ENCODE assay signal across 11 cellular contexts in the genomic region with DNA sequence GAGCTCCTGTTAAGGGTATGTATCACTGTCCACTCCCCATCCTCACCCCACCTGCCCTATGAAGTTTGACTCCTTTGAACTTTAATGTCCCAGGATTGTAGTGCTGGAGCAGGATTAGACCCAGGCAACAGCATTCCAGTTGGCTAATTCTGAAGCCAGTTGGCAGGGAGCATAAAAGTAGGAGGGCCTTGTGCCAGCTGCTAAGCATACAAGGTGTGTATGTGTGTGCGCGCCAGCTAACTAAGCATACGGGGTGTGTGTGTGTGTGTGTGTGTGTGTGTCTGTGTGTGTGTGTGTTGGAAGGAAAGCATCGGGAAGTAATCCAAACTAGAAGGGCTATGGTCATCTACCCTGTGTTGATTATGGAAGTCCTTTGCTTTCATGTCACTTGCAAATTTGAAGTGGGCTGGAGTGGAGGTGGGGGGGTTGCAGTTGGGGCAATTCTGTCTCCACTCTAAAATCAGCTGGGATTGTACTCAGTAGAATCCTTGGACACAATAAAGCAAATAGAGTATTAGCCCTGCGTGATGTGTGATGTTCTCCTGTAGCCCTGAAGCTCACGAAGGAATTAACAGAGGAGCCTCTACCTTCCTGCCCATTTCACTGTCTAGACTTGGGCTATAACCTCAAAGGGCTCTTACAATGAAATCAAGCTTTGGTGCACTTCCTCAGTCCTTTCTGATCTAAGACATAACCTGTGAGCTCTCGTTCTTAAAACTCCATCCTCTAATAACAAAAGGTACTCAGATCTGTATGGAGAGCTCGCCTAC. TPM values are rescaled to one million over a fixed set of nuclear protein-coding genes. Genes with fewer than 3 reads are reported as not detected.
DNase-seq lines count a peak whose midpoint lies in the region; ATAC-seq and TF ChIP-seq lines count a peak whose summit lies in the region.
"Had no signal": no experiment of that assay in that cellular context is flagged by ENCODE, and none has a peak within 500 bp of the region (broad histone marks: within the 10 kb centered on the region; RNA-seq: fewer than 3 reads in every experiment).

No MANE protein-coding gene starts in this region.

- H3K27ac Mint-ChIP-seq in mesothelial cell of epicardium = peak overlapping the region; percentile 27

- H3K9me3 Mint-ChIP-seq in mesothelial cell of epicardium = no peaks in the 10 kb centered on the region
- H3K9me3 Mint-ChIP-seq: naive B cell had no signal

- H3K36me3 Mint-ChIP-seq in mesothelial cell of epicardium = peaks cover 15% of the 10 kb centered on the region

- ATAC-seq in HG03175 (IDR thresholded peaks at IDR 0.05; ENCODE audit: unreplicated experiment) (no peak), GM18867 (IDR thresholded peaks at IDR 0.05; ENCODE audit: unreplicated experiment) (no peak)

- no peak for TF ChIP-seq POLR2A in breast epithelium (IDR thresholded peaks at IDR 0.05)

- H3K4me1 ChIP-seq in breast epithelium = no peaks in the 10 kb centered on the region
- H3K4me1 ChIP-seq: BLaER1 treated with 17β-estradiol and CSF1 and Interleukin-3, amounts not matched to agents 10 nM and 100 nM had no signal

- H3K36me3 ChIP-seq in breast epithelium = peaks cover 6% of the 10 kb centered on the region

- H3K27ac ChIP-seq in breast epithelium = no peak overlapping the region
- H3K27ac ChIP-seq: BLaER1 treated with 17β-estradiol and CSF1 and Interleukin-3, amounts not matched to agents 10 nM and 100 nM had no signal

- H3K4me3 ChIP-seq in breast epithelium = no peak overlapping the region
- H3K4me3 ChIP-seq: BLaER1 treated with 17β-estradiol and CSF1 and Interleukin-3, amounts not matched to agents 10 nM and 100 nM had no signal

- no peak for TF ChIP-seq CTCF in breast epithelium (IDR thresholded peaks at IDR 0.05)
- no peak for TF ChIP-seq CTCF in mesothelial cell of epicardium (IDR thresholded peaks at IDR 0.05; ENCODE audit: unreplicated experiment)

- intact Hi-C loops in breast epithelium (cut with DNase I; ENCODE audit: low total_unique reads) = no loop called here

- H3K4me1 Mint-ChIP-seq in mesothelial cell of epicardium = no peaks in the 10 kb centered on the region

- no peaks in the 10 kb centered on the region for H3K9me3 ChIP-seq in breast epithelium
- H3K9me3 ChIP-seq: BLaER1 treated with 17β-estradiol and CSF1 and Interleukin-3, amounts not matched to agents 10 nM and 100 nM had no signal

- no peaks in the 10 kb centered on the region for H3K27me3 ChIP-seq in breast epithelium
- H3K27me3 ChIP-seq: BLaER1 treated with 17β-estradiol and CSF1 and Interleukin-3, amounts not matched to agents 10 nM and 100 nM had no signal

- DNase-seq in Ammon's horn (ENCODE audit: low spot score) (peak; percentile 8), LHCN-M2 (ENCODE audit: low read depth) (peak; percentile 44), breast epithelium (ENCODE audit: low spot score in 2 of 2) (peak; percentile 30 to 57), mesothelial cell of epicardium (ENCODE audit: low spot score in 2 of 2, unreplicated experiment in 2 of 2) (no peak), HPDE6-E6E7 (ENCODE audit: extremely low spot score) (no peak)
- DNase-seq in activated CD8-positive, alpha-beta memory T cell treated with anti-CD3 and anti-CD28 coated beads, Interleukin-2, amount 50 U/mL, for 4 hours = no peak
- DNase-seq: Kasumi-1, naive B cell had no signal

- H3K4me3 Mint-ChIP-seq in mesothelial cell of epicardium = no peak overlapping the region
- H3K4me3 Mint-ChIP-seq: naive B cell had no signal

- no peaks in the 10 kb centered on the region for H3K27me3 Mint-ChIP-seq in mesothelial cell of epicardium (ENCODE audit: low read depth)
- H3K27me3 Mint-ChIP-seq: naive B cell had no signal

RNA-seq across cellular contexts. Expression of a gene that starts 26.9 kb away (rescaled TPM):
- total RNA-seq in LHCN-M2 (2014; rRNA removed) (51.3 and 77.3 TPM in 2 replicates), breast epithelium (10 to 100 TPM; 12.8 to 34.0 (median 16.5) TPM), mesothelial cell of epicardium (99.6 to 107 TPM (median 106 TPM) in 3 replicates)
- polyA plus RNA-seq in LHCN-M2 (2012) = 26.9 TPM

Comparison
In these comparisons a context has a peak if more than half of its experiments do, and no peak if none do; other contexts are left out.
1. DNase-seq: peak in Ammon's horn (single experiment), LHCN-M2 (single experiment) and breast epithelium (2 of 2); none in mesothelial cell of epicardium (0 of 2), activated CD8-positive, alpha-beta memory T cell treated with anti-CD3 and anti-CD28 coated beads, Interleukin-2, amount 50 U/mL, for 4 hours (single experiment) and HPDE6-E6E7 (single experiment).